Comparison of ENCODE assay signal across 1 cellular context in the genomic region with DNA sequence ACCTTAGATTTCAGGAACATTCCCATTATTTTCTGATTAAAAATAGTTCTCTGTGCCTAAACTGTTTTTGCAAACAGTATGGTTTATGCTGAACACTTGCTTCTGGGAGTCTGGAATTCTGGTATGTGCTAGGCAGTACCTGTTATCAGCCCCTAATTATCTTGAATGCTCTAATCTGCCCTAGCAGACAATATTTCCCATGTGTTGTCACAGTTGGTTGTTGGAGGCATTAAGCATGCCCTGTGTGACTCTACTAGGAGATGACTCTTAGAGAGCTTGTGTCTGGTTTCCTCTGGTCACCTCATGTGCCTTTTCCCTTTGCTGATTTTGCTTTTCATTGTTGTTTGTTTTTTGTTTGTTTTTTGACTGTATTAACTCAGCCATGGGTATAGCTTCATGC.
TF ChIP-seq lines count a peak whose summit lies in the region.

No MANE protein-coding gene starts in this region.

TF ChIP-seq in HepG2, 621 proteins besides CTCF, POLR2A, EP300 and RAD21:
- TF ChIP-seq ZFP62 (CRISPR knock-in tag; IDR thresholded peaks at IDR 0.05) (no peak), ADNP (CRISPR knock-in tag; IDR thresholded peaks at IDR 0.05) (no peak), KLF15 (CRISPR knock-in tag; IDR thresholded peaks at IDR 0.05; ENCODE audit: borderline replicate concordance) (no peak), ZNF7 (CRISPR knock-in tag; IDR thresholded peaks at IDR 0.05) (no peak), PHF20 (CRISPR knock-in tag; IDR thresholded peaks at IDR 0.05) (no peak), ZFY (CRISPR knock-in tag; IDR thresholded peaks at IDR 0.05) (no peak), RFX5 (IDR thresholded peaks at IDR 0.05; ENCODE audit: low read depth, low read length) (no peak), CAMTA2 (CRISPR knock-in tag; IDR thresholded peaks at IDR 0.05; ENCODE audit: borderline replicate concordance) (no peak), KAT7 (CRISPR knock-in tag; IDR thresholded peaks at IDR 0.05; ENCODE audit: borderline replicate concordance) (no peak), ARID2 (CRISPR knock-in tag; IDR thresholded peaks at IDR 0.05; ENCODE audit: borderline replicate concordance) (no peak), IKZF5 (CRISPR knock-in tag; IDR thresholded peaks at IDR 0.05) (no peak), ZNF773 (CRISPR knock-in tag; IDR thresholded peaks at IDR 0.05; ENCODE audit: borderline replicate concordance) (no peak), ZNF562 (CRISPR knock-in tag; IDR thresholded peaks at IDR 0.05; ENCODE audit: borderline replicate concordance) (no peak), LCORL (IDR thresholded peaks at IDR 0.05) (no peak), LCORL (CRISPR knock-in tag; IDR thresholded peaks at IDR 0.05) (no peak), HNF1A (IDR thresholded peaks at IDR 0.05; ENCODE audit: low read depth) (no peak), HNF1A (CRISPR knock-in tag; IDR thresholded peaks at IDR 0.05; ENCODE audit: borderline replicate concordance) (no peak), CCDC6 (CRISPR knock-in tag; IDR thresholded peaks at IDR 0.05) (no peak)
- TF ChIP-seq, protein P1, sequence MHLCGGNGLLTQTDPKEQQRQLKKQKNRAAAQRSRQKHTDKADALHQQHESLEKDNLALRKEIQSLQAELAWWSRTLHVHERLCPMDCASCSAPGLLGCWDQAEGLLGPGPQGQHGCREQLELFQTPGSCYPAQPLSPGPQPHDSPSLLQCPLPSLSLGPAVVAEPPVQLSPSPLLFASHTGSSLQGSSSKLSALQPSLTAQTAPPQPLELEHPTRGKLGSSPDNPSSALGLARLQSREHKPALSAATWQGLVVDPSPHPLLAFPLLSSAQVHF (CRISPR knock-in tag; IDR thresholded peaks at IDR 0.05), result no peak
- TF ChIP-seq, protein P2, sequence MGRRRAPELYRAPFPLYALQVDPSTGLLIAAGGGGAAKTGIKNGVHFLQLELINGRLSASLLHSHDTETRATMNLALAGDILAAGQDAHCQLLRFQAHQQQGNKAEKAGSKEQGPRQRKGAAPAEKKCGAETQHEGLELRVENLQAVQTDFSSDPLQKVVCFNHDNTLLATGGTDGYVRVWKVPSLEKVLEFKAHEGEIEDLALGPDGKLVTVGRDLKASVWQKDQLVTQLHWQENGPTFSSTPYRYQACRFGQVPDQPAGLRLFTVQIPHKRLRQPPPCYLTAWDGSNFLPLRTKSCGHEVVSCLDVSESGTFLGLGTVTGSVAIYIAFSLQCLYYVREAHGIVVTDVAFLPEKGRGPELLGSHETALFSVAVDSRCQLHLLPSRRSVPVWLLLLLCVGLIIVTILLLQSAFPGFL (CRISPR knock-in tag; IDR thresholded peaks at IDR 0.05), result no peak
